ENCODE assay signal across 9 cellular contexts in the genomic region with DNA sequence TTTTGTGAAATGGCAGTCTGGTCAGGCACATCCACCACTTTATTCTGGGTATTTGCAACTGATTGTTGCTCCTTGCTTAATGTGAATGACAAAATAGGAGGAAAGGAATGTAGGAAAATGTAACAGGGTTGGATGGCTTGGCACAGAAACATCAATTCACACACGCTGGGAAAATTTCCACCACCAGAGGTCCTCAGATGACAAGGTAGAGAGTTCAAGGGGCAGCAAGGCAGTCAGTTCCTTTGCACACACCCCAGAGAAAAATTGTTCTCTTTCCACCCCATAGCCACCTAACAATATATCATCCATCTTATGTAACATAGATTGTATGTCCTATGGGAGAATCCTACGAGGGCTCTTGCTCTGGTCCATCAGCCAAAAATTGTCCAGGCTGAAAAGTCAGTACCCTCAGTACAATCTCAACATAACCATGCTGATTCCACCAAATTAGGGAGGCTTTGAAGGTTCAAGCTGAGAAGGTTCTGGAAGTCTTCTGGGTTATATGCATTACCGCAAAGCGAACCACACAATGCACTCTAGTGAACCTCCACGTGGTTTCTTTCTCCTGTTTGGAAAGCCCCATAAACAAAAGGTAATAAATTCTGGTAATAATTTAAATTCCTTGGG. TPM values are rescaled to one million over a fixed set of nuclear protein-coding genes. Genes with fewer than 3 reads are reported as not detected.
DNase-seq lines count a peak whose midpoint lies in the region; ATAC-seq, FAIRE-seq and TF ChIP-seq lines count a peak whose summit lies in the region.
"Had no signal": no experiment of that assay in that cellular context is flagged by ENCODE, and none has a peak within 500 bp of the region (broad histone marks: within the 10 kb centered on the region; RNA-seq: fewer than 3 reads in every experiment).

No MANE protein-coding gene starts in this region.

- H3K36me3 Mint-ChIP-seq in nephron (ENCODE audit: low read depth) = no peaks in the 10 kb centered on the region

- H3K36me3 ChIP-seq in endothelial cell of umbilical vein (ENCODE audit: control insufficient read depth in 2 of 2, extremely low read depth in 1 of 2, insufficient read depth in 2 of 2, low read length in 2 of 2) (no peaks in the 10 kb centered on the region), suprapubic skin (no peaks in the 10 kb centered on the region)

- no peak overlapping the region for H2AFZ ChIP-seq in endothelial cell of umbilical vein (ENCODE audit: low read depth, low read length)

- H3K4me3 ChIP-seq in endothelial cell of umbilical vein (replicated peaks in 1 of 3; ENCODE audit: insufficient read depth in 1 of 3, low read depth in 1 of 3, low read length in 3 of 3) (no peak overlapping the region), suprapubic skin (no peak overlapping the region)

- H3K4me1 ChIP-seq in endothelial cell of umbilical vein (ENCODE audit: control insufficient read depth, extremely low read depth, insufficient read depth, low read length) (no peaks in the 10 kb centered on the region), suprapubic skin (peaks cover 16% of the 10 kb centered on the region)

- intact Hi-C loops in endothelial cell of umbilical vein (cut with micrococcal nuclease) = loop anchor here (1.0 kb wide), 1 partner anchor 836 kb away; no protein-coding TSS in a partner anchor

- no TSS peak for BruUV-seq in endothelial cell of umbilical vein (replicated peaks; lab: Mats Ljungman, UMichigan)

- no peak overlapping the region for H3K4me2 ChIP-seq in endothelial cell of umbilical vein (ENCODE audit: insufficient read depth, low read length)

- H3K27ac ChIP-seq in endothelial cell of umbilical vein (ENCODE audit: insufficient read depth, low read depth, low read length) (no peak overlapping the region), suprapubic skin (no peak overlapping the region)
- H3K27ac ChIP-seq: epithelial cell of prostate had no signal

- no peaks in the 10 kb centered on the region for H3K9me1 ChIP-seq in endothelial cell of umbilical vein (replicated peaks; ENCODE audit: control insufficient read depth, extremely low read depth, insufficient read depth, low read length)

- peak; percentile 71 for ATAC-seq in HG02885 (IDR thresholded peaks at IDR 0.05; ENCODE audit: poor library complexity, unreplicated experiment)
- no peak for ATAC-seq in GM21367 (IDR thresholded peaks at IDR 0.05; ENCODE audit: unreplicated experiment)

- dilution Hi-C loops in endothelial cell of umbilical vein (cut with MboI; ENCODE audit: extremely low pct_ligation_motif_present, low sequenced_read_pairs) = no loop called here

- CTCF ChIA-PET in endothelial cell of umbilical vein (lab: Charles Lee) = interaction anchor here (1.7 to 6.9 kb wide), 3 partner anchors 561 to 836 kb away, joined by 4 to 63 read pairs (median 6); no protein-coding TSS in a partner anchor

- no peak overlapping the region for H3K4me3 Mint-ChIP-seq in nephron

- DNase-seq in GM04503 (ENCODE audit: low read depth) (peak; percentile 50), NCI-H82 (lab: John Stamatoyannopoulos, UW) (peak; percentile 69), endothelial cell of umbilical vein (ENCODE audit: low read depth, low spot score) (peak; percentile 38), suprapubic skin (ENCODE audit: low spot score in 2 of 2) (peak in 1 of 2 donors; percentile 73)
- DNase-seq in activated CD8-positive, alpha-beta memory T cell treated with anti-CD3 and anti-CD28 coated beads for 1 hour (ENCODE audit: extremely low read depth in 1 of 2, low read depth in 1 of 2) = peak; percentile 8 to 24

- no peak overlapping the region for H3K9ac ChIP-seq in endothelial cell of umbilical vein (replicated peaks; ENCODE audit: extremely low read depth, insufficient read depth, low read length)

- H3K27me3 ChIP-seq in endothelial cell of umbilical vein (ENCODE audit: control insufficient read depth in 2 of 2, insufficient read depth in 2 of 2, low read length in 2 of 2) (no peaks in the 10 kb centered on the region), suprapubic skin (no peaks in the 10 kb centered on the region)

- no peaks in the 10 kb centered on the region for H3K9me3 ChIP-seq in endothelial cell of umbilical vein (replicated peaks; ENCODE audit: control insufficient read depth, insufficient read depth, low read length)
- H3K9me3 ChIP-seq in suprapubic skin = no peaks in the 10 kb centered on the region

- no peaks in the 10 kb centered on the region for H3K9me3 Mint-ChIP-seq in nephron

- FAIRE-seq in endothelial cell of umbilical vein (lab: Jason Lieb, UNC) = peak; percentile 81

- POLR2A ChIA-PET in endothelial cell of umbilical vein (lab: Charles Lee) = no interaction called here

- peaks cover 7% of the 10 kb centered on the region for H3K27me3 Mint-ChIP-seq in nephron (ENCODE audit: low read depth)

- H4K20me1 ChIP-seq in endothelial cell of umbilical vein (replicated peaks; ENCODE audit: control insufficient read depth, extremely low read depth, insufficient read depth, low read length) = no peaks in the 10 kb centered on the region

- TF ChIP-seq EP300 in suprapubic skin (IDR thresholded peaks at IDR 0.05) = no peak

- peak; percentile 44 to 59 for TF ChIP-seq CTCF in endothelial cell of umbilical vein (IDR thresholded peaks at IDR 0.05; ENCODE audit: extremely low read depth in 1 of 2, insufficient read depth in 1 of 2, low read depth in 1 of 2, low read length in 2 of 2)
- TF ChIP-seq CTCF in nephron (IDR thresholded peaks at IDR 0.05; ENCODE audit: unreplicated experiment in 3 of 3) = peak; percentile 58 to 64 (median 58)
- peak; percentile 46 to 63 for TF ChIP-seq CTCF in suprapubic skin (IDR thresholded peaks at IDR 0.05)

- no peaks in the 10 kb centered on the region for H3K4me1 Mint-ChIP-seq in nephron

- 54% methylated on average over 5 of the region's 5 CpGs for WGBS in suprapubic skin

- no peaks in the 10 kb centered on the region for H3K79me2 ChIP-seq in endothelial cell of umbilical vein (ENCODE audit: control insufficient read depth, insufficient read depth, low read length)

- no peak for TF ChIP-seq POLR2A in endothelial cell of umbilical vein (IDR thresholded peaks at IDR 0.05; ENCODE audit: low read depth, low read length)
- TF ChIP-seq POLR2A in suprapubic skin (IDR thresholded peaks at IDR 0.05) = no peak

- H3K27ac Mint-ChIP-seq in nephron = no peak overlapping the region

TF ChIP-seq in endothelial cell of umbilical vein, 7 proteins besides CTCF, POLR2A, EP300 and RAD21:
- TF ChIP-seq FOS (IDR thresholded peaks at IDR 0.05; ENCODE audit: borderline replicate concordance, insufficient read depth, low read length) (no peak), EZH2 (IDR thresholded peaks at IDR 0.05; ENCODE audit: borderline replicate concordance, low read depth, low read length, severe bottlenecking) (no peak)

RNA-seq across cellular contexts. Expression of a gene that starts 42.1 kb away (rescaled TPM):
- not detected in 2 replicates for total RNA-seq in endothelial cell of umbilical vein
- polyA plus RNA-seq in endothelial cell of umbilical vein = not detected in 2 replicates
- not detected in 2 replicates for polyA plus RNA-seq in endothelial cell of umbilical vein (2011; cell fraction: cytosol; rRNA removed)
- not detected in 2 replicates for polyA plus RNA-seq in endothelial cell of umbilical vein (2011; cell fraction: nucleus; rRNA removed)
- polyA plus RNA-seq in endothelial cell of umbilical vein (2012) = not detected in 2 replicates
- not detected in 2 replicates for polyA minus RNA-seq in endothelial cell of umbilical vein
- polyA minus RNA-seq in endothelial cell of umbilical vein (2011; cell fraction: cytosol; rRNA and poly(A)+ RNA removed) = not detected
- not detected in 2 replicates for polyA minus RNA-seq in endothelial cell of umbilical vein (2011; cell fraction: nucleus; rRNA and poly(A)+ RNA removed)
- total RNA-seq in suprapubic skin = not detected
